22 cellular contexts compared by ENCODE assay signal in genomic region chr5:154243736-154244135, GRCh38. TPM values are rescaled to one million over a fixed set of nuclear protein-coding genes. Genes with fewer than 3 reads are reported as not detected.
DNase-seq lines count a peak whose midpoint lies in the region; ATAC-seq, FAIRE-seq and TF ChIP-seq lines count a peak whose summit lies in the region.
"Had no signal": no experiment of that assay in that cellular context is flagged by ENCODE, and none has a peak within 500 bp of the region (broad histone marks: within the 10 kb centered on the region; RNA-seq: fewer than 3 reads in every experiment).

No MANE protein-coding gene starts in this region.

- intact Hi-C loops in lower lobe of right lung (cut with DNase I) = no loop called here

- no peak overlapping the region for H3K4me3 ChIP-seq in astrocyte (ENCODE audit: insufficient read depth, low read depth, low read length)
- no peak overlapping the region for H3K4me3 ChIP-seq in lower lobe of right lung
- peak overlapping the region in 1 of 2 donors; percentile 35 for H3K4me3 ChIP-seq in stomach smooth muscle (ENCODE audit: low read length in 2 of 2)
- H3K4me3 ChIP-seq: BLaER1, body of pancreas, PC-9, prostate gland had no signal

- H3K36me3 Mint-ChIP-seq in astrocyte (ENCODE audit: low read depth, unreplicated experiment) = peaks cover 7% of the 10 kb centered on the region
- H3K36me3 Mint-ChIP-seq: activated naive CD4-positive, alpha-beta T cell treated with anti-CD3 and anti-CD28 coated beads, Interleukin-2, amount 10 ng/mL, durations not matched to agents 7 days and 5 days had no signal

- TF ChIP-seq CTCF in astrocyte (IDR thresholded peaks at IDR 0.05; ENCODE audit: insufficient read depth, low read depth, low read length) (no peak), lower lobe of right lung (IDR thresholded peaks at IDR 0.05) (no peak)

- H3K9ac ChIP-seq in astrocyte (ENCODE audit: low read length) (no peak overlapping the region), stomach smooth muscle (ENCODE audit: low read length in 2 of 2) (no peak overlapping the region)
- H3K9ac ChIP-seq: BLaER1 had no signal

- peaks cover 60% of the 10 kb centered on the region for H4K20me1 ChIP-seq in astrocyte (ENCODE audit: insufficient read depth, low read length)
- H4K20me1 ChIP-seq: BLaER1 had no signal

- no peaks in the 10 kb centered on the region for H3K9me3 ChIP-seq in astrocyte (ENCODE audit: insufficient read depth, low read depth, low read length)
- H3K9me3 ChIP-seq in lower lobe of right lung = no peaks in the 10 kb centered on the region
- H3K9me3 ChIP-seq in stomach smooth muscle (ENCODE audit: control insufficient read depth in 2 of 2, low read length in 2 of 2) = no peaks in the 10 kb centered on the region
- H3K9me3 ChIP-seq: BLaER1, body of pancreas, prostate gland had no signal

- H3K36me3 ChIP-seq in astrocyte (ENCODE audit: insufficient read depth, low read length) (no peaks in the 10 kb centered on the region), lower lobe of right lung (no peaks in the 10 kb centered on the region), stomach smooth muscle (ENCODE audit: control insufficient read depth in 2 of 2, insufficient read depth in 2 of 2, low read length in 2 of 2) (no peaks in the 10 kb centered on the region)
- H3K36me3 ChIP-seq: BLaER1, prostate gland had no signal

- H3K27ac ChIP-seq in astrocyte (ENCODE audit: low read depth, low read length) (no peak overlapping the region), lower lobe of right lung (no peak overlapping the region), stomach smooth muscle (ENCODE audit: low read length) (peak overlapping the region; percentile 18)
- H3K27ac ChIP-seq: BLaER1, body of pancreas, PC-9, prostate gland had no signal

- H3K9me3 Mint-ChIP-seq in astrocyte (ENCODE audit: unreplicated experiment) = no peaks in the 10 kb centered on the region
- H3K9me3 Mint-ChIP-seq: activated B cell treated with CpG ODN at 0.5 μM for 24 hours; activated CD8-positive, alpha-beta T cell treated with anti-CD3 and anti-CD28 coated beads for 36 hours; activated naive CD4-positive, alpha-beta T cell treated with anti-CD3 and anti-CD28 coated beads, Interleukin-2, amount 10 ng/mL, durations not matched to agents 7 days and 5 days; activated T-cell treated with anti-CD3 and anti-CD28 coated beads, Interleukin-2, amount 50 U/mL, for 24 hours; nephron progenitor cell had no signal

- peaks cover 67% of the 10 kb centered on the region for H3K79me2 ChIP-seq in astrocyte (ENCODE audit: insufficient read depth, low read length)

- H3K4me3 Mint-ChIP-seq in astrocyte (ENCODE audit: unreplicated experiment) = no peak overlapping the region
- H3K4me3 Mint-ChIP-seq: activated B cell treated with CpG ODN at 0.5 μM for 24 hours; activated CD8-positive, alpha-beta T cell treated with anti-CD3 and anti-CD28 coated beads for 36 hours; activated naive CD4-positive, alpha-beta T cell treated with anti-CD3 and anti-CD28 coated beads, Interleukin-2, amount 10 ng/mL, durations not matched to agents 7 days and 5 days; activated T-cell treated with anti-CD3 and anti-CD28 coated beads, Interleukin-2, amount 50 U/mL, for 24 hours; nephron progenitor cell had no signal

- H3K4me1 ChIP-seq in astrocyte (ENCODE audit: insufficient read depth, low read length) = no peaks in the 10 kb centered on the region
- H3K4me1 ChIP-seq in lower lobe of right lung = peaks cover 12% of the 10 kb centered on the region
- peaks cover 29% of the 10 kb centered on the region for H3K4me1 ChIP-seq in stomach smooth muscle (ENCODE audit: control insufficient read depth, insufficient read depth, low read length)
- H3K4me1 ChIP-seq: prostate gland had no signal

- no peak overlapping the region for H2AFZ ChIP-seq in astrocyte (ENCODE audit: low read depth, low read length)
- H2AFZ ChIP-seq: PC-9 had no signal

- no peak overlapping the region for H3K4me2 ChIP-seq in astrocyte (ENCODE audit: low read length)
- H3K4me2 ChIP-seq: BLaER1, PC-9 had no signal

- peak; percentile 35 for DNase-seq in GM03348 (ENCODE audit: low spot score)
- peak; percentile 76 for DNase-seq in astrocyte (ENCODE audit: low read depth)
- no peak for DNase-seq in lower lobe of right lung
- no peak for DNase-seq in stimulated activated CD8-positive, alpha-beta memory T cell treated with anti-CD3 and anti-CD28 coated beads, Interleukin-4, amount 100 ng/mL, for 48 hours
- DNase-seq: activated B cell treated with CpG ODN at 0.5 μM for 24 hours; activated CD8-positive, alpha-beta T cell treated with anti-CD3 and anti-CD28 coated beads for 36 hours; activated naive CD4-positive, alpha-beta T cell treated with anti-CD3 and anti-CD28 coated beads, Interleukin-2, amount 10 ng/mL, durations not matched to agents 7 days and 5 days; activated T-cell treated with anti-CD3 and anti-CD28 coated beads, Interleukin-2, amount 50 U/mL, for 24 hours; body of pancreas; H7; NCI-H1436 treated with DMSO at 0.1 percent for 48 hours; nephron progenitor cell; PC-9; stimulated activated CD4-positive, alpha-beta T cell treated with anti-CD3 and anti-CD28 coated beads, Interleukin-4, amount 100 ng/mL, for 24 hours; substantia nigra had no signal

- ATAC-seq in lower lobe of right lung (peak; percentile 23 to 34), GM18520 (IDR thresholded peaks at IDR 0.05; ENCODE audit: unreplicated experiment) (no peak), HG02870 (IDR thresholded peaks at IDR 0.05; ENCODE audit: unreplicated experiment) (no peak)
- ATAC-seq: activated CD8-positive, alpha-beta T cell treated with anti-CD3 and anti-CD28 coated beads for 36 hours; body of pancreas had no signal

- H3K27me3 Mint-ChIP-seq in astrocyte (ENCODE audit: low read depth, unreplicated experiment) = no peaks in the 10 kb centered on the region
- H3K27me3 Mint-ChIP-seq: activated B cell treated with CpG ODN at 0.5 μM for 24 hours; activated CD8-positive, alpha-beta T cell treated with anti-CD3 and anti-CD28 coated beads for 36 hours; activated naive CD4-positive, alpha-beta T cell treated with anti-CD3 and anti-CD28 coated beads, Interleukin-2, amount 10 ng/mL, durations not matched to agents 7 days and 5 days; activated T-cell treated with anti-CD3 and anti-CD28 coated beads, Interleukin-2, amount 50 U/mL, for 24 hours had no signal

- no peaks in the 10 kb centered on the region for H3K27me3 ChIP-seq in astrocyte (ENCODE audit: insufficient read depth, low read length)
- no peaks in the 10 kb centered on the region for H3K27me3 ChIP-seq in lower lobe of right lung (ENCODE audit: low read depth)
- no peaks in the 10 kb centered on the region for H3K27me3 ChIP-seq in stomach smooth muscle (ENCODE audit: control insufficient read depth in 1 of 2, insufficient read depth in 2 of 2, low read length in 2 of 2)
- H3K27me3 ChIP-seq: BLaER1, body of pancreas had no signal

- H3K27ac Mint-ChIP-seq in astrocyte (ENCODE audit: unreplicated experiment) = no peak overlapping the region
- H3K27ac Mint-ChIP-seq: activated B cell treated with CpG ODN at 0.5 μM for 24 hours; activated CD8-positive, alpha-beta T cell treated with anti-CD3 and anti-CD28 coated beads for 36 hours; activated naive CD4-positive, alpha-beta T cell treated with anti-CD3 and anti-CD28 coated beads, Interleukin-2, amount 10 ng/mL, durations not matched to agents 7 days and 5 days; activated T-cell treated with anti-CD3 and anti-CD28 coated beads, Interleukin-2, amount 50 U/mL, for 24 hours; nephron progenitor cell had no signal

- H3K4me1 Mint-ChIP-seq in astrocyte (ENCODE audit: low read depth, unreplicated experiment) = peaks cover 40% of the 10 kb centered on the region

- peak; percentile 54 for FAIRE-seq in astrocyte (lab: Jason Lieb, UNC)
- FAIRE-seq: colon, G401.6 had no signal

RNA-seq across cellular contexts. Expression of gene GALNT10, which starts 53.2 kb away (rescaled TPM):
- total RNA-seq in astrocyte (96.1 and 118 TPM in 2 replicates), lower lobe of right lung (57.6 TPM)

Comparison
In these comparisons a context has a peak if more than half of its experiments do, and no peak if none do; other contexts are left out.
1. DNase-seq: peak in GM03348 (single experiment) and astrocyte (single experiment); none in lower lobe of right lung (single experiment) and stimulated activated CD8-positive, alpha-beta memory T cell treated with anti-CD3 and anti-CD28 coated beads, Interleukin-4, amount 100 ng/mL, for 48 hours (single experiment).
2. ATAC-seq: peak in lower lobe of right lung (2 of 2); none in GM18520 (single experiment) and HG02870 (single experiment).